8 cellular contexts compared by ENCODE assay signal in the genomic region with DNA sequence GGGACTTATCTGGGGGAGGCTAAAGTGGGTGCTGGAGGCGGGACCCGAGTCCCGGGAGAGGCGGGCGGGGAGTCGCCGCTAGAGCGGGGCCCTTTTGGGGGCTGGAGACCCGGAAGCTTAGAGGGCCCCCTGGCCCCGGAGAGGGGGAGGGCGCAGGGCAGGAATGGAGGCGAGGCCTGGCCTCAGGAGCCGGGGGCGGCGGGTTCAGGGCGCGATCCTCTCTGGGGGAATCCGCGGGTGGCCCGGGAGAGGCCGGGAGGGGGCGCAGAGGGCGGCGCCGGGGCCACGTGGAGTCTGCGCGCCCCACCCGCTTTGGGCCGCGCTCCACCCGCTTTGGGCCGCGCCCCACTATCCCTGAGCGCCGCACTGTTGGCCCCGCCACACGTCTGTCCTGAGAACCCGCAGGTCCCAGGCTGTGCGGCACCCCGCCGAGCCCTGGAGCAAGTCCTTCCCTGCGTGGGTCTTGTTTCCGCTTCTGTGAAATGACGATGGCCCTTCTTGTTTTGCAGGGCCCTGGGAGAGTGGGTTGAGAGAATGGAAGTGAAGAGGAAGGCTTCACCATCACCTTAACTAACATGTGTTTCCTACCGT.
DNase-seq lines count a peak whose midpoint lies in the region; ATAC-seq, FAIRE-seq and TF ChIP-seq lines count a peak whose summit lies in the region.

No MANE protein-coding gene starts in this region.

- ATAC-seq in Right ventricle myocardium inferior = peak; percentile 95
- peak; percentile 91 for ATAC-seq in upper lobe of right lung

- H3K4me2 ChIP-seq in parathyroid adenoma (ENCODE audit: low read length) = peak overlapping the region; percentile 93

- in situ Hi-C loops in GM18951 (cut with MboI; ENCODE audit: low sequenced_read_pairs, unreplicated experiment) = no loop called here

- TF ChIP-seq POLR2A in GM18951 (IDR thresholded peaks at IDR 0.05; ENCODE audit: extremely low read depth, insufficient read depth, insufficient read length) = peak; percentile 36

- H3K27ac ChIP-seq in parathyroid adenoma = peak overlapping the region; percentile 60
- peak overlapping the region; percentile 83 for H3K27ac ChIP-seq in upper lobe of right lung

- intact Hi-C loops in Right ventricle myocardium inferior (cut with DNase I) (no loop called here), upper lobe of right lung (cut with DNase I) (no loop called here)

- H2AFZ ChIP-seq in parathyroid adenoma = peak overlapping the region; percentile 78

- peak; percentile 64 for DNase-seq in AG10803 (ENCODE audit: low read depth)
- DNase-seq in HTR-8/SVneo (ENCODE audit: insufficient read length, low spot score) = peak; percentile 70
- DNase-seq in SIG-M5 treated with dmso at 0.1 percent for 504 hours (lab: John Stamatoyannopoulos, UW; ENCODE audit: unreplicated experiment) = peak; percentile 77
- DNase-seq in activated naive CD4-positive, alpha-beta T cell treated with Interleukin-2 at 50 U/mL for 16 hours = peak; percentile 70
- peak; percentile 78 for DNase-seq in Right ventricle myocardium inferior (ENCODE audit: missing footprints)
- DNase-seq in upper lobe of right lung = peak; percentile 90

- H3K36me3 ChIP-seq in parathyroid adenoma (ENCODE audit: control insufficient read depth, insufficient read depth, low read length) (no peaks in the 10 kb centered on the region), upper lobe of right lung (no peaks in the 10 kb centered on the region)

- H3K4me3 ChIP-seq in AG10803 (ENCODE audit: low read length) = peak overlapping the region; percentile 78
- H3K4me3 ChIP-seq in parathyroid adenoma (ENCODE audit: low read depth, low read length) = peak overlapping the region; percentile 69
- H3K4me3 ChIP-seq in upper lobe of right lung = peak overlapping the region; percentile 66

- H3K79me2 ChIP-seq in parathyroid adenoma = no peaks in the 10 kb centered on the region

- H3K9me3 ChIP-seq in parathyroid adenoma (ENCODE audit: control insufficient read depth, low read length) (no peaks in the 10 kb centered on the region), upper lobe of right lung (no peaks in the 10 kb centered on the region)

- TF ChIP-seq CTCF in AG10803 (conservative IDR thresholded peaks at IDR 0.05; ENCODE audit: low read length) (peak; percentile 21), parathyroid adenoma (IDR thresholded peaks at IDR 0.05) (peak; percentile 32), upper lobe of right lung (IDR thresholded peaks at IDR 0.05) (peak; percentile 40)

- H3K27me3 ChIP-seq in parathyroid adenoma (ENCODE audit: control insufficient read depth, insufficient read depth, low read length) (no peaks in the 10 kb centered on the region), upper lobe of right lung (no peaks in the 10 kb centered on the region)

- FAIRE-seq in HTR-8/SVneo (lab: Jason Lieb, UNC) = no peak

- no peaks in the 10 kb centered on the region for H3K4me1 ChIP-seq in parathyroid adenoma
- H3K4me1 ChIP-seq in upper lobe of right lung = peaks cover 7% of the 10 kb centered on the region

- H3K9ac ChIP-seq in parathyroid adenoma = no peak overlapping the region

Comparison
In these comparisons a context has a peak if more than half of its experiments do, and no peak if none do; other contexts are left out.
1. Peak in every context shown above with its lines: DNase-seq, ATAC-seq, H3K4me3 ChIP-seq and H3K27ac ChIP-seq.